8 cellular contexts compared by ENCODE assay signal in genomic region chr14:89915114-89915878, GRCh38. TPM values are rescaled to one million over a fixed set of nuclear protein-coding genes. Genes with fewer than 3 reads are reported as not detected.
DNase-seq lines count a peak whose midpoint lies in the region; FAIRE-seq and TF ChIP-seq lines count a peak whose summit lies in the region.

No MANE protein-coding gene starts in this region.

- H3K4me1 ChIP-seq in HAP-1, result peaks cover 28% of the 10 kb centered on the region

- in situ Hi-C loops in HAP-1 (cut with MboI; ENCODE audit: low sequenced_read_pairs), result loop anchor here (10.0 to 25.0 kb wide), 3 partner anchors 290 to 728 kb away; partner anchors contain the start of gene FOXN3

- no peaks in the 10 kb centered on the region for H3K9me3 ChIP-seq in HAP-1

- no peaks in the 10 kb centered on the region for H3K36me3 ChIP-seq in HAP-1 (replicated peaks)

- H3K4me3 ChIP-seq in HAP-1, result no peak overlapping the region

- no peak for FAIRE-seq in H54 (lab: Jason Lieb, UNC)

- no peaks in the 10 kb centered on the region for H3K27me3 ChIP-seq in HAP-1 (ENCODE audit: low read depth)

- TF ChIP-seq POLR2A in H54 (IDR thresholded peaks at IDR 0.05; ENCODE audit: low read depth, low read length), result no peak

- DNase-seq in CD1c-positive myeloid dendritic cell (ENCODE audit: extremely low spot score), result peak; percentile 84
- DNase-seq in HAP-1 (ENCODE audit: low spot score in 2 of 2), result peak; percentile 68 to 73
- peak; percentile 32 to 78 for DNase-seq in NCI-H526 (lab: John Stamatoyannopoulos, UW)
- peak; percentile 56 for DNase-seq in activated CD4-positive, alpha-beta T cell treated with anti-CD3 and anti-CD28 coated beads, Interleukin-2, amount 50 U/mL, for 1 hour
- peak; percentile 86 for DNase-seq in dermis blood vessel endothelial cell
- peak; percentile 92 for DNase-seq in medulla oblongata (ENCODE audit: extremely low spot score)
- DNase-seq in stimulated activated CD8-positive, alpha-beta memory T cell treated with anti-CD3 and anti-CD28 coated beads, Interleukin-2, amount 100 ng/mL, for 48 hours (ENCODE audit: low read depth in 2 of 2), result peak; percentile 7 to 33
- no peak for DNase-seq in H54 (ENCODE audit: insufficient read length, low spot score)

RNA-seq across cellular contexts. Expression of gene EFCAB11, which starts 39.2 kb away (rescaled TPM):
- total RNA-seq in dermis blood vessel endothelial cell, result 6.1 and 6.2 TPM in 2 replicates

RNA-seq across cellular contexts. Expression of gene TDP1, which starts 40.4 kb away (rescaled TPM):
- total RNA-seq in dermis blood vessel endothelial cell, result 21.3 and 30.4 TPM in 2 replicates
